Comparison of ENCODE assay signal across 16 cellular contexts in genomic region chr16:50438041-50438437, GRCh38.
DNase-seq lines count a peak whose midpoint lies in the region; ATAC-seq and TF ChIP-seq lines count a peak whose summit lies in the region.
"Had no signal": no experiment of that assay in that cellular context is flagged by ENCODE, and none has a peak within 500 bp of the region (broad histone marks: within the 10 kb centered on the region; RNA-seq: fewer than 3 reads in every experiment).

No MANE protein-coding gene starts in this region.

- peak; percentile 44 for DNase-seq in activated effector memory CD4-positive, alpha-beta T cell treated with anti-CD3 and anti-CD28 coated beads, Interleukin-2, amount 50 U/mL, for 16 hours
- DNase-seq in activated effector memory CD4-positive, alpha-beta T cell treated with Interleukin-2 at 50 U/mL for 16 hours: no peak
- DNase-seq in coronary artery (ENCODE audit: low spot score) (peak; percentile 31), lower leg skin (ENCODE audit: low spot score in 2 of 2) (peak; percentile 3 to 56), ureter (ENCODE audit: low spot score) (peak; percentile 22), T-helper 9 cell (no peak), NCI-H446 (lab: John Stamatoyannopoulos, UW) (no peak)
- DNase-seq: Calu3; CD4-positive, alpha-beta memory T cell; KBM-7; MV-4-11; NCI-H1694 treated with DMSO at 0.1 percent for 48 hours; NCI-H510A; NCI-H748 treated with DMSO at 0.1 percent for 48 hours; SHP77 had no signal

- WGBS in lower leg skin, 2 donors: 74 to 84% methylated on average over 8 of the region's 8 CpGs

- no peak for ATAC-seq in GM18498 (IDR thresholded peaks at IDR 0.05; ENCODE audit: unreplicated experiment)

- intact Hi-C loops in lower leg skin (cut with DNase I; ENCODE audit: low total_unique reads): no loop called here

- H3K27ac ChIP-seq in coronary artery: no peak overlapping the region

- TF ChIP-seq POLR2A in lower leg skin (IDR thresholded peaks at IDR 0.05): no peak

- no peak overlapping the region for H3K4me3 ChIP-seq in coronary artery
- H3K4me3 ChIP-seq in lower leg skin (ENCODE audit: low read depth, poor library complexity, severe bottlenecking): no peak overlapping the region

- TF ChIP-seq CTCF in coronary artery (IDR thresholded peaks at IDR 0.05) (no peak), lower leg skin (IDR thresholded peaks at IDR 0.05) (no peak)

Comparison
In these comparisons a context has a peak if more than half of its experiments do, and no peak if none do; other contexts are left out.
1. DNase-seq: peak in activated effector memory CD4-positive, alpha-beta T cell treated with anti-CD3 and anti-CD28 coated beads, Interleukin-2, amount 50 U/mL, for 16 hours (single experiment), coronary artery (single experiment), lower leg skin (2 of 2) and ureter (single experiment); none in activated effector memory CD4-positive, alpha-beta T cell treated with Interleukin-2 at 50 U/mL for 16 hours (single experiment), T-helper 9 cell (single experiment) and NCI-H446 (0 of 2).